ENCODE assay signal across 13 cellular contexts in genomic region chr7:22094413-22095304, GRCh38.
DNase-seq lines count a peak whose midpoint lies in the region; ATAC-seq and TF ChIP-seq lines count a peak whose summit lies in the region.
"Had no signal": no experiment of that assay in that cellular context is flagged by ENCODE, and none has a peak within 500 bp of the region (broad histone marks: within the 10 kb centered on the region; RNA-seq: fewer than 3 reads in every experiment).

No MANE protein-coding gene starts in this region.

- H4K5ac ChIP-seq in IMR-90 (ENCODE audit: low read depth, low read length), result no peak overlapping the region

- no peak overlapping the region for H2BK120ac ChIP-seq in IMR-90 (ENCODE audit: low read depth, low read length)

- TF ChIP-seq CTCF in IMR-90 (conservative IDR thresholded peaks at IDR 0.05; ENCODE audit: low read depth, low read length) (no peak), nephron progenitor cell (IDR thresholded peaks at IDR 0.05) (peak; percentile 16), prostate gland (IDR thresholded peaks at IDR 0.05) (no peak)

- H3K9ac ChIP-seq in IMR-90 (ENCODE audit: low read depth, low read length), result no peak overlapping the region
- H3K9ac ChIP-seq in adipocyte (ENCODE audit: low read length), result no peak overlapping the region

- DNase-seq in ELF-1 (ENCODE audit: low read depth, low spot score) (peak; percentile 12), IMR-90 (peak; percentile 10), adipocyte (ENCODE audit: low read depth) (peak; percentile 55), nephron progenitor cell (no peak), NCI-H2107 (lab: John Stamatoyannopoulos, UW) (no peak), prostate gland (ENCODE audit: low spot score) (no peak), NCI-H1930 (lab: John Stamatoyannopoulos, UW) (no peak)
- DNase-seq: activated T-cell treated with anti-CD3 and anti-CD28 coated beads, Interleukin-2, amount 50 U/mL, for 1 hour; hippocampal formation; NCI-H1048; testis had no signal

- H3K4me3 Mint-ChIP-seq in nephron progenitor cell, result no peak overlapping the region

- H3K9me3 Mint-ChIP-seq in nephron progenitor cell, result peaks cover 11% of the 10 kb centered on the region

- no peak overlapping the region for H2BK15ac ChIP-seq in IMR-90 (ENCODE audit: low read depth, low read length)

- intact Hi-C loops in IMR-90 (cut with micrococcal nuclease), result no loop called here
- intact Hi-C loops in prostate gland (cut with DNase I), result no loop called here

- H3K4me3 ChIP-seq in IMR-90 (ENCODE audit: insufficient read depth, low read depth, low read length), result no peak overlapping the region
- H3K4me3 ChIP-seq in adipocyte (ENCODE audit: low read length), result no peak overlapping the region
- H3K4me3 ChIP-seq in prostate gland, result no peak overlapping the region
- H3K4me3 ChIP-seq: SK-N-MC, testis had no signal

- H3K79me1 ChIP-seq in IMR-90 (ENCODE audit: low read depth in 1 of 2, low read length in 2 of 2), result no peaks in the 10 kb centered on the region

- no peak overlapping the region for H2AK9ac ChIP-seq in IMR-90 (replicated peaks; ENCODE audit: low read depth, low read length, poor library complexity)

- no peak overlapping the region for H3K14ac ChIP-seq in IMR-90 (replicated peaks; ENCODE audit: low read depth, low read length)

- H3K18ac ChIP-seq in IMR-90 (ENCODE audit: low read depth, low read length), result no peak overlapping the region

- H2AFZ ChIP-seq in IMR-90 (replicated peaks; ENCODE audit: low read length, poor library complexity), result no peak overlapping the region

- H3K4me2 ChIP-seq in IMR-90 (ENCODE audit: low read depth, low read length), result no peak overlapping the region

- 67% methylated on average over 1 of the region's 11 CpGs; no CpG with 5 or more reads in 1 of the 2 experiments for WGBS in IMR-90 (ENCODE audit: extremely low coverage in 2 of 2, insufficient read length in 1 of 2), 2 experiments
- 72% methylated on average over 11 of the region's 11 CpGs for WGBS in prostate gland

- H3K9me3 ChIP-seq in IMR-90 (ENCODE audit: control insufficient read depth, insufficient read depth, low read length) (no peaks in the 10 kb centered on the region), adipocyte (ENCODE audit: control insufficient read depth, low read length) (no peaks in the 10 kb centered on the region), prostate gland (no peaks in the 10 kb centered on the region)
- H3K9me3 ChIP-seq: testis had no signal

- H4K8ac ChIP-seq in IMR-90 (ENCODE audit: low read depth in 2 of 2, low read length in 2 of 2), result no peak overlapping the region

- CTCF ChIA-PET in IMR-90 (lab: Yijun Ruan, JAX), result interaction anchor here (1.1 kb wide), 1 partner anchor 11 kb away, joined by 3 read pairs; no protein-coding TSS in a partner anchor

- no peak overlapping the region for H3K4ac ChIP-seq in IMR-90 (ENCODE audit: low read depth, low read length)

- no peaks in the 10 kb centered on the region for H3K36me3 Mint-ChIP-seq in nephron progenitor cell (ENCODE audit: low read depth)

- BruUV-seq in IMR-90 (replicated peaks; lab: Mats Ljungman, UMichigan), result no TSS peak

- no peak overlapping the region for H3K27ac ChIP-seq in IMR-90 (ENCODE audit: insufficient read depth, low read length)
- H3K27ac ChIP-seq in prostate gland, result no peak overlapping the region
- H3K27ac ChIP-seq: SK-N-MC, testis had no signal

- in situ Hi-C loops in IMR-90 (cut with MboI; ENCODE audit: low sequenced_read_pairs), result no loop called here

- H3K27ac Mint-ChIP-seq in nephron progenitor cell, result no peak overlapping the region

- dilution Hi-C loops in IMR-90 (cut with HindIII; ENCODE audit: low sequenced_read_pairs, unreplicated experiment), result no loop called here

- H2AK5ac ChIP-seq in IMR-90 (ENCODE audit: low read depth, low read length), result no peak overlapping the region

- no peak for TF ChIP-seq RAD21 in IMR-90 (IDR thresholded peaks at IDR 0.05; ENCODE audit: low read length)

- no peaks in the 10 kb centered on the region for H3K4me1 ChIP-seq in IMR-90 (ENCODE audit: control insufficient read depth, insufficient read depth, low read length)
- H3K4me1 ChIP-seq in adipocyte (ENCODE audit: control insufficient read depth, insufficient read depth, low read length), result peaks cover 17% of the 10 kb centered on the region
- no peaks in the 10 kb centered on the region for H3K4me1 ChIP-seq in prostate gland (replicated peaks)

- H3K27me3 ChIP-seq in IMR-90 (ENCODE audit: control insufficient read depth, insufficient read depth, low read length) (peaks cover 4% of the 10 kb centered on the region; the same call in 1 of the 2 replicates), adipocyte (replicated peaks; ENCODE audit: control insufficient read depth, insufficient read depth, low read length) (peaks cover 12% of the 10 kb centered on the region), prostate gland (replicated peaks; ENCODE audit: insufficient read depth) (no peaks in the 10 kb centered on the region)
- H3K27me3 ChIP-seq: testis had no signal

- H3K23ac ChIP-seq in IMR-90 (ENCODE audit: low read depth, low read length), result no peak overlapping the region

- POLR2A ChIA-PET in IMR-90 (lab: Charles Lee; ENCODE audit: unreplicated experiment), result no interaction called here

- H4K20me1 ChIP-seq in IMR-90 (ENCODE audit: insufficient read depth, low read length), result no peaks in the 10 kb centered on the region

- no peak overlapping the region for H4K91ac ChIP-seq in IMR-90 (ENCODE audit: insufficient read depth, low read depth, low read length)

- H2BK20ac ChIP-seq in IMR-90 (ENCODE audit: low read depth, low read length), result no peak overlapping the region

- peaks cover 2% of the 10 kb centered on the region for H3K27me3 Mint-ChIP-seq in nephron progenitor cell (ENCODE audit: low read depth, poor library complexity)

- no peak overlapping the region for H2BK5ac ChIP-seq in IMR-90 (ENCODE audit: low read depth, low read length, poor library complexity, severe bottlenecking)

- no peaks in the 10 kb centered on the region for H3K36me3 ChIP-seq in IMR-90 (ENCODE audit: control insufficient read depth, insufficient read depth, low read length)
- no peaks in the 10 kb centered on the region for H3K36me3 ChIP-seq in adipocyte (ENCODE audit: control insufficient read depth, insufficient read depth, low read length, severe bottlenecking)
- no peaks in the 10 kb centered on the region for H3K36me3 ChIP-seq in prostate gland

- no peak for TF ChIP-seq POLR2A in IMR-90 (IDR thresholded peaks at IDR 0.05; ENCODE audit: low read depth, low read length)
- no peak for TF ChIP-seq POLR2A in prostate gland (IDR thresholded peaks at IDR 0.05)

- H3K56ac ChIP-seq in IMR-90 (ENCODE audit: extremely low read depth, insufficient read depth, low read length), result no peak overlapping the region

- peak; percentile 32 for ATAC-seq in IMR-90 (ENCODE audit: low read depth)
- ATAC-seq in HG03457 (IDR thresholded peaks at IDR 0.05; ENCODE audit: unreplicated experiment), result no peak

- H3K9me1 ChIP-seq in IMR-90 (ENCODE audit: insufficient read depth, low read length), result no peaks in the 10 kb centered on the region

- peaks cover 19% of the 10 kb centered on the region for H3K4me1 Mint-ChIP-seq in nephron progenitor cell

TF ChIP-seq in IMR-90, 13 proteins besides CTCF, POLR2A, EP300 and RAD21:
- TF ChIP-seq USF2 (IDR thresholded peaks at IDR 0.05; ENCODE audit: low read depth, low read length) (peak; percentile 36; the same call in 1 of the 2 replicates), RCOR1 (IDR thresholded peaks at IDR 0.05; ENCODE audit: insufficient replicate concordance, low read length) (no peak)

Comparison
In these comparisons a context has a peak if more than half of its experiments do, and no peak if none do; other contexts are left out.
1. DNase-seq: peak in ELF-1 (single experiment), IMR-90 (single experiment) and adipocyte (single experiment); none in nephron progenitor cell (single experiment), NCI-H2107 (single experiment), prostate gland (single experiment) and NCI-H1930 (0 of 2).